ENCODE assay signal across 35 cellular contexts in genomic region chr2:101995804-101996203, GRCh38. TPM values are rescaled to one million over a fixed set of nuclear protein-coding genes. Genes with fewer than 3 reads are reported as not detected.
"Had no signal": no experiment of that assay in that cellular context is flagged by ENCODE, and none has a peak within 500 bp of the region (broad histone marks: within the 10 kb centered on the region; RNA-seq: fewer than 3 reads in every experiment).

No MANE protein-coding gene starts in this region.

- H3K36me3 Mint-ChIP-seq: activated naive CD4-positive, alpha-beta T cell treated with anti-CD3 and anti-CD28 coated beads, Interleukin-2, amount 50 U/mL, for 24 hours; activated naive CD8-positive, alpha-beta T cell treated with anti-CD3 and anti-CD28 coated beads for 36 hours had no signal

- H3K9me3 Mint-ChIP-seq: activated CD4-positive, alpha-beta T cell treated with anti-CD3 and anti-CD28 coated beads, Interleukin-2, amount 10 ng/mL, durations not matched to agents 7 days and 5 days; activated CD8-positive, alpha-beta T cell treated with anti-CD3 and anti-CD28 coated beads for 36 hours; activated naive CD4-positive, alpha-beta T cell treated with anti-CD3 and anti-CD28 coated beads for 36 hours; activated naive CD4-positive, alpha-beta T cell treated with anti-CD3 and anti-CD28 coated beads, Interleukin-2, amount 50 U/mL, for 24 hours; activated naive CD8-positive, alpha-beta T cell treated with anti-CD3 and anti-CD28 coated beads for 36 hours; activated naive CD8-positive, alpha-beta T cell treated with anti-CD3 and anti-CD28 coated beads, Interleukin-2, amount 50 U/mL, for 24 hours; activated T-helper 1 cell treated with anti-CD3 and anti-CD28 coated beads, Interleukin-12 subunit alpha, Interleukin-12 subunit beta, Interleukin-2, Interleukin-4 antibody, amounts not matched to agents 30 ng/mL and 10 ng/mL and 1 ng/mL, durations not matched to agents 14 hours and 24 hours and 36 hours; activated T-helper 2 cell treated with anti-CD3 and anti-CD28 coated beads, Interferon-gamma antibody, Interleukin-2, Interleukin-4, amounts not matched to agents 10 μg/mL and 5 μg/mL and 100 μg/mL, durations not matched to agents 14 hours and 24 hours and 36 hours; T-helper 2 cell treated with Interferon-gamma antibody and Interleukin-4, amounts not matched to agents 5 μg/mL and 100 μg/mL, for 36 hours had no signal

- H3K27ac ChIP-seq: adrenal gland, body of pancreas, epithelial cell of prostate, WERI-Rb-1 had no signal

- H3K27me3 ChIP-seq: adrenal gland, body of pancreas had no signal

- DNase-seq: activated CD4-positive, alpha-beta T cell treated with anti-CD3 and anti-CD28 coated beads for 4 hours; activated CD4-positive, alpha-beta T cell treated with anti-CD3 and anti-CD28 coated beads, Interleukin-2, amount 10 ng/mL, durations not matched to agents 7 days and 5 days; activated CD4-positive, alpha-beta T cell treated with anti-CD3 and anti-CD28 coated beads, Interleukin-2, amount 50 U/mL, for 4 hours; activated CD4-positive, CD25-positive, alpha-beta regulatory T cell; activated CD4-positive, CD25-positive, alpha-beta regulatory T cell treated with anti-CD3 and anti-CD28 coated beads, Interleukin-2, amount 50 U/mL, for 72 hours; activated CD8-positive, alpha-beta memory T cell treated with anti-CD3 and anti-CD28 coated beads for 24 hours; activated CD8-positive, alpha-beta T cell treated with anti-CD3 and anti-CD28 coated beads for 36 hours; activated effector memory CD4-positive, alpha-beta T cell treated with anti-CD3 and anti-CD28 coated beads, Interleukin-2, amount 50 U/mL, for 16 hours; activated naive CD4-positive, alpha-beta T cell treated with anti-CD3 and anti-CD28 coated beads for 36 hours; activated naive CD8-positive, alpha-beta T cell treated with anti-CD3 and anti-CD28 coated beads for 36 hours; activated naive CD8-positive, alpha-beta T cell treated with anti-CD3 and anti-CD28 coated beads, Interleukin-2, amount 50 U/mL, for 24 hours; activated T-cell treated with anti-CD3 and anti-CD28 coated beads, Interleukin-2, amount 50 U/mL, for 1 hour; activated T-cell treated with anti-CD3 and anti-CD28 coated beads, Interleukin-2, amount 50 U/mL, for 48 hours; adrenal gland; amygdala; aorta; body of pancreas; caudate nucleus; cortex of kidney; effector CD8-positive, alpha-beta T cell; foreskin fibroblast; head of caudate nucleus; T-helper 1 cell; T-helper 17 cell; T1000; WERI-Rb-1 had no signal

- H3K4me3 Mint-ChIP-seq: activated CD4-positive, alpha-beta T cell treated with anti-CD3 and anti-CD28 coated beads, Interleukin-2, amount 10 ng/mL, durations not matched to agents 7 days and 5 days; activated CD8-positive, alpha-beta T cell treated with anti-CD3 and anti-CD28 coated beads for 36 hours; activated naive CD4-positive, alpha-beta T cell treated with anti-CD3 and anti-CD28 coated beads for 36 hours; activated naive CD4-positive, alpha-beta T cell treated with anti-CD3 and anti-CD28 coated beads, Interleukin-2, amount 50 U/mL, for 24 hours; activated naive CD8-positive, alpha-beta T cell treated with anti-CD3 and anti-CD28 coated beads for 36 hours; activated naive CD8-positive, alpha-beta T cell treated with anti-CD3 and anti-CD28 coated beads, Interleukin-2, amount 50 U/mL, for 24 hours; activated T-helper 1 cell treated with anti-CD3 and anti-CD28 coated beads, Interleukin-12 subunit alpha, Interleukin-12 subunit beta, Interleukin-2, Interleukin-4 antibody, amounts not matched to agents 30 ng/mL and 10 ng/mL and 1 ng/mL, durations not matched to agents 14 hours and 24 hours and 36 hours; T-helper 17 cell; T-helper 2 cell treated with Interferon-gamma antibody and Interleukin-4, amounts not matched to agents 5 μg/mL and 100 μg/mL, for 36 hours had no signal

- H3K27ac Mint-ChIP-seq: activated CD4-positive, alpha-beta T cell treated with anti-CD3 and anti-CD28 coated beads, Interleukin-2, amount 10 ng/mL, durations not matched to agents 7 days and 5 days; activated CD8-positive, alpha-beta T cell treated with anti-CD3 and anti-CD28 coated beads for 36 hours; activated naive CD4-positive, alpha-beta T cell treated with anti-CD3 and anti-CD28 coated beads for 36 hours; activated naive CD4-positive, alpha-beta T cell treated with anti-CD3 and anti-CD28 coated beads, Interleukin-2, amount 50 U/mL, for 24 hours; activated naive CD8-positive, alpha-beta T cell treated with anti-CD3 and anti-CD28 coated beads for 36 hours; activated naive CD8-positive, alpha-beta T cell treated with anti-CD3 and anti-CD28 coated beads, Interleukin-2, amount 50 U/mL, for 24 hours; activated T-helper 1 cell treated with anti-CD3 and anti-CD28 coated beads, Interleukin-12 subunit alpha, Interleukin-12 subunit beta, Interleukin-2, Interleukin-4 antibody, amounts not matched to agents 30 ng/mL and 10 ng/mL and 1 ng/mL, durations not matched to agents 14 hours and 24 hours and 36 hours; activated T-helper 2 cell treated with anti-CD3 and anti-CD28 coated beads, Interferon-gamma antibody, Interleukin-2, Interleukin-4, amounts not matched to agents 10 μg/mL and 5 μg/mL and 100 μg/mL, durations not matched to agents 14 hours and 24 hours and 36 hours; T-helper 17 cell; T-helper 2 cell treated with Interferon-gamma antibody and Interleukin-4, amounts not matched to agents 5 μg/mL and 100 μg/mL, for 36 hours had no signal

- H3K4me1 ChIP-seq: adrenal gland had no signal

- H3K36me3 ChIP-seq: adrenal gland, WERI-Rb-1 had no signal

- H3K9me3 ChIP-seq: adrenal gland, body of pancreas had no signal

- H3K4me3 ChIP-seq: adrenal gland, body of pancreas had no signal

RNA-seq across cellular contexts. Expression of gene IL1R2, which starts 4.0 kb away (rescaled TPM):
- total RNA-seq: chondrocyte, dermis microvascular lymphatic vessel endothelial cell, endothelial cell of umbilical vein, frontal cortex had no signal
- polyA plus RNA-seq: endothelial cell of umbilical vein had no signal
